Comparison of ENCODE assay signal across 25 cellular contexts in genomic region chr7:159071260-159071659, GRCh38.
DNase-seq lines count a peak whose midpoint lies in the region; ATAC-seq and TF ChIP-seq lines count a peak whose summit lies in the region.
"Had no signal": no experiment of that assay in that cellular context is flagged by ENCODE, and none has a peak within 500 bp of the region (broad histone marks: within the 10 kb centered on the region; RNA-seq: fewer than 3 reads in every experiment).

No MANE protein-coding gene starts in this region.

- H4K20me1 ChIP-seq in BLaER1 (no peaks in the 10 kb centered on the region), neural progenitor cell (ENCODE audit: low read depth) (no peaks in the 10 kb centered on the region)

- peaks cover 26% of the 10 kb centered on the region for H3K4me1 Mint-ChIP-seq in activated CD4-positive, alpha-beta T cell treated with anti-CD3 and anti-CD28 coated beads, Interleukin-2, amount 10 ng/mL, durations not matched to agents 24 days and 14 days
- H3K4me1 Mint-ChIP-seq in activated CD4-positive, alpha-beta T cell treated with anti-CD3 and anti-CD28 coated beads, Interleukin-2, amount 10 ng/mL, durations not matched to agents 7 days and 5 days = peaks cover 31% of the 10 kb centered on the region
- H3K4me1 Mint-ChIP-seq in neural progenitor cell = peaks cover 35% of the 10 kb centered on the region
- H3K4me1 Mint-ChIP-seq: stimulated activated memory B cell treated with anti-CD40 and anti-IgM and Interleukin-4, amounts not matched to agents 10 μg/mL and 1 μg/mL and 100 μg/mL, for 72 hours had no signal

- POLR2A ChIA-PET in activated CD4-positive, alpha-beta T cell treated with anti-CD3 and anti-CD28 coated beads, Interleukin-2, amount 10 ng/mL, durations not matched to agents 7 days and 5 days (lab: Charles Lee) = no interaction called here

- H3K4me1 ChIP-seq in BLaER1 = peaks cover 50% of the 10 kb centered on the region
- no peaks in the 10 kb centered on the region for H3K4me1 ChIP-seq in RWPE2 (ENCODE audit: insufficient read depth, poor library complexity, severe bottlenecking)
- no peaks in the 10 kb centered on the region for H3K4me1 ChIP-seq in neural progenitor cell
- peaks cover 17% of the 10 kb centered on the region for H3K4me1 ChIP-seq in psoas muscle

- no peak for DNase-seq in activated CD4-positive, alpha-beta T cell treated with anti-CD3 and anti-CD28 coated beads, Interleukin-2, amount 10 ng/mL, durations not matched to agents 24 days and 14 days
- no peak for DNase-seq in activated CD4-positive, alpha-beta T cell treated with anti-CD3 and anti-CD28 coated beads, Interleukin-2, amount 10 ng/mL, durations not matched to agents 7 days and 5 days
- DNase-seq in RWPE2 (ENCODE audit: low spot score) = peak; percentile 19
- DNase-seq in neural progenitor cell (ENCODE audit: low spot score) = no peak
- DNase-seq in psoas muscle = no peak
- no peak for DNase-seq in activated effector memory CD4-positive, alpha-beta T cell treated with anti-CD3 and anti-CD28 coated beads, Interleukin-2, amount 50 U/mL, for 16 hours
- DNase-seq: activated gamma-delta T cell treated with Interleukin-2 at 50 U/mL for 16 hours, erythroblast, IMR-90, lower lobe of right lung, NCI-H1436 treated with DMSO at 0.1 percent for 48 hours, NCI-H2227 treated with DMSO at 0.1 percent for 48 hours, NCI-H526, PC-9, WERI-Rb-1 had no signal

- no peak for ATAC-seq in RWPE2 (ENCODE audit: low read depth)
- ATAC-seq in psoas muscle = no peak
- ATAC-seq in HG03354 (IDR thresholded peaks at IDR 0.05; ENCODE audit: poor library complexity, severe bottlenecking, unreplicated experiment) = no peak
- ATAC-seq: lower lobe of right lung; Right ventricle myocardium inferior; SK-N-SH treated with all-trans-retinoic acid at 6 μM for 48 hours; stimulated activated memory B cell treated with anti-CD40 and anti-IgM and Interleukin-4, amounts not matched to agents 10 μg/mL and 1 μg/mL and 100 μg/mL, for 72 hours had no signal

- WGBS in psoas muscle, 3 donors = 59 to 85% (median 81%) methylated on average over 6 of the region's 6 CpGs

- CTCF ChIA-PET in activated CD4-positive, alpha-beta T cell treated with anti-CD3 and anti-CD28 coated beads, Interleukin-2, amount 10 ng/mL, durations not matched to agents 7 days and 5 days (lab: Charles Lee) = no interaction called here

- H3K27me3 ChIP-seq in BLaER1 (no peaks in the 10 kb centered on the region), RWPE2 (ENCODE audit: insufficient read depth, poor library complexity, severe bottlenecking) (no peaks in the 10 kb centered on the region), neural progenitor cell (no peaks in the 10 kb centered on the region), psoas muscle (ENCODE audit: insufficient read depth in 3 of 3, low read length in 2 of 3) (no peaks in the 10 kb centered on the region)

- no peaks in the 10 kb centered on the region for H3K9me3 Mint-ChIP-seq in activated CD4-positive, alpha-beta T cell treated with anti-CD3 and anti-CD28 coated beads, Interleukin-2, amount 10 ng/mL, durations not matched to agents 24 days and 14 days
- no peaks in the 10 kb centered on the region for H3K9me3 Mint-ChIP-seq in activated CD4-positive, alpha-beta T cell treated with anti-CD3 and anti-CD28 coated beads, Interleukin-2, amount 10 ng/mL, durations not matched to agents 7 days and 5 days
- peaks cover 2% of the 10 kb centered on the region for H3K9me3 Mint-ChIP-seq in neural progenitor cell
- H3K9me3 Mint-ChIP-seq: CD4-positive, CD25-positive, alpha-beta regulatory T cell; central memory CD8-positive, alpha-beta T cell; dendritic cell treated with granulocyte-macrophage colony-stimulating factor and Interleukin-4, amounts not matched to agents 40 ng/mL and 50 ng/mL, for 4 days; naive thymus-derived CD8-positive, alpha-beta T cell; stimulated activated memory B cell treated with anti-CD40 and anti-IgM and Interleukin-4, amounts not matched to agents 10 μg/mL and 1 μg/mL and 100 μg/mL, for 72 hours; type B pancreatic cell had no signal

- H3K4me3 ChIP-seq in BLaER1 (no peak overlapping the region), RWPE2 (ENCODE audit: severe bottlenecking) (no peak overlapping the region), neural progenitor cell (no peak overlapping the region), psoas muscle (no peak overlapping the region)
- H3K4me3 ChIP-seq: lower lobe of right lung, PC-9 had no signal

- peak overlapping the region; percentile 35 for H3K4me3 Mint-ChIP-seq in activated CD4-positive, alpha-beta T cell treated with anti-CD3 and anti-CD28 coated beads, Interleukin-2, amount 10 ng/mL, durations not matched to agents 24 days and 14 days
- H3K4me3 Mint-ChIP-seq in activated CD4-positive, alpha-beta T cell treated with anti-CD3 and anti-CD28 coated beads, Interleukin-2, amount 10 ng/mL, durations not matched to agents 7 days and 5 days = no peak overlapping the region
- H3K4me3 Mint-ChIP-seq in neural progenitor cell = no peak overlapping the region
- H3K4me3 Mint-ChIP-seq: central memory CD8-positive, alpha-beta T cell; dendritic cell treated with granulocyte-macrophage colony-stimulating factor and Interleukin-4, amounts not matched to agents 40 ng/mL and 50 ng/mL, for 4 days; stimulated activated memory B cell treated with anti-CD40 and anti-IgM and Interleukin-4, amounts not matched to agents 10 μg/mL and 1 μg/mL and 100 μg/mL, for 72 hours; type B pancreatic cell had no signal

- H3K79me2 ChIP-seq in neural progenitor cell (ENCODE audit: low read depth) = no peaks in the 10 kb centered on the region

- H3K4me2 ChIP-seq in BLaER1 (peak overlapping the region; percentile 63), neural progenitor cell (no peak overlapping the region)
- H3K4me2 ChIP-seq: PC-9 had no signal

- H2AFZ ChIP-seq in neural progenitor cell (replicated peaks) = no peak overlapping the region
- H2AFZ ChIP-seq: PC-9 had no signal

- H3K36me3 Mint-ChIP-seq in activated CD4-positive, alpha-beta T cell treated with anti-CD3 and anti-CD28 coated beads, Interleukin-2, amount 10 ng/mL, durations not matched to agents 24 days and 14 days (ENCODE audit: low read depth) = no peaks in the 10 kb centered on the region
- H3K36me3 Mint-ChIP-seq in activated CD4-positive, alpha-beta T cell treated with anti-CD3 and anti-CD28 coated beads, Interleukin-2, amount 10 ng/mL, durations not matched to agents 7 days and 5 days (ENCODE audit: low read depth) = no peaks in the 10 kb centered on the region
- no peaks in the 10 kb centered on the region for H3K36me3 Mint-ChIP-seq in neural progenitor cell
- H3K36me3 Mint-ChIP-seq: CD4-positive, CD25-positive, alpha-beta regulatory T cell; naive thymus-derived CD8-positive, alpha-beta T cell; stimulated activated memory B cell treated with anti-CD40 and anti-IgM and Interleukin-4, amounts not matched to agents 10 μg/mL and 1 μg/mL and 100 μg/mL, for 72 hours; type B pancreatic cell had no signal

- TF ChIP-seq CTCF in RWPE2 (IDR thresholded peaks at IDR 0.05; ENCODE audit: poor library complexity, severe bottlenecking) (no peak), neural progenitor cell (IDR thresholded peaks at IDR 0.05) (no peak), psoas muscle (IDR thresholded peaks at IDR 0.05) (no peak)

- no peaks in the 10 kb centered on the region for H3F3A ChIP-seq in neural progenitor cell (ENCODE audit: low read depth)

- H3K27ac ChIP-seq in BLaER1 (no peak overlapping the region), RWPE2 (ENCODE audit: poor library complexity, severe bottlenecking) (no peak overlapping the region), neural progenitor cell (no peak overlapping the region), psoas muscle (no peak overlapping the region)
- H3K27ac ChIP-seq: lower lobe of right lung, PC-9, WERI-Rb-1 had no signal

- H3K36me3 ChIP-seq in BLaER1 = no peaks in the 10 kb centered on the region
- H3K36me3 ChIP-seq in RWPE2 (ENCODE audit: low read depth) = no peaks in the 10 kb centered on the region
- H3K36me3 ChIP-seq in neural progenitor cell = no peaks in the 10 kb centered on the region
- H3K36me3 ChIP-seq in psoas muscle (ENCODE audit: insufficient read depth in 1 of 2, low read depth in 1 of 2) = no peaks in the 10 kb centered on the region
- H3K36me3 ChIP-seq: lower lobe of right lung, WERI-Rb-1 had no signal

- H3K9me3 ChIP-seq in BLaER1 = no peaks in the 10 kb centered on the region
- no peaks in the 10 kb centered on the region for H3K9me3 ChIP-seq in RWPE2 (ENCODE audit: severe bottlenecking)
- no peaks in the 10 kb centered on the region for H3K9me3 ChIP-seq in neural progenitor cell (ENCODE audit: low read depth)
- no peaks in the 10 kb centered on the region for H3K9me3 ChIP-seq in psoas muscle
- H3K9me3 ChIP-seq: lower lobe of right lung had no signal

- intact Hi-C loops in activated CD4-positive, alpha-beta T cell treated with anti-CD3 and anti-CD28 coated beads, Interleukin-2, amount 10 ng/mL, durations not matched to agents 24 days and 14 days (cut with micrococcal nuclease) = loop anchor here (2.0 kb wide), 1 partner anchor 66 kb away; no protein-coding TSS in a partner anchor
- intact Hi-C loops in psoas muscle (cut with DNase I) = loop anchor here in 1 of 2 donors (2.0 kb wide), 1 partner anchor 22 kb away; no protein-coding TSS in a partner anchor

- H3K9ac ChIP-seq in BLaER1 (no peak overlapping the region), neural progenitor cell (no peak overlapping the region)

- H3K27ac Mint-ChIP-seq in activated CD4-positive, alpha-beta T cell treated with anti-CD3 and anti-CD28 coated beads, Interleukin-2, amount 10 ng/mL, durations not matched to agents 24 days and 14 days = peak overlapping the region; percentile 80
- no peak overlapping the region for H3K27ac Mint-ChIP-seq in activated CD4-positive, alpha-beta T cell treated with anti-CD3 and anti-CD28 coated beads, Interleukin-2, amount 10 ng/mL, durations not matched to agents 7 days and 5 days
- H3K27ac Mint-ChIP-seq in neural progenitor cell = peak overlapping the region; percentile 53
- H3K27ac Mint-ChIP-seq: dendritic cell treated with granulocyte-macrophage colony-stimulating factor and Interleukin-4, amounts not matched to agents 40 ng/mL and 50 ng/mL, for 4 days; stimulated activated memory B cell treated with anti-CD40 and anti-IgM and Interleukin-4, amounts not matched to agents 10 μg/mL and 1 μg/mL and 100 μg/mL, for 72 hours; type B pancreatic cell had no signal

- no peaks in the 10 kb centered on the region for H3K27me3 Mint-ChIP-seq in activated CD4-positive, alpha-beta T cell treated with anti-CD3 and anti-CD28 coated beads, Interleukin-2, amount 10 ng/mL, durations not matched to agents 24 days and 14 days
- no peaks in the 10 kb centered on the region for H3K27me3 Mint-ChIP-seq in activated CD4-positive, alpha-beta T cell treated with anti-CD3 and anti-CD28 coated beads, Interleukin-2, amount 10 ng/mL, durations not matched to agents 7 days and 5 days
- H3K27me3 Mint-ChIP-seq in neural progenitor cell (ENCODE audit: insufficient read depth, low read depth) = peaks cover 7% of the 10 kb centered on the region
- H3K27me3 Mint-ChIP-seq: CD4-positive, CD25-positive, alpha-beta regulatory T cell; central memory CD8-positive, alpha-beta T cell; dendritic cell treated with granulocyte-macrophage colony-stimulating factor and Interleukin-4, amounts not matched to agents 40 ng/mL and 50 ng/mL, for 4 days had no signal
